In the genomic region with DNA sequence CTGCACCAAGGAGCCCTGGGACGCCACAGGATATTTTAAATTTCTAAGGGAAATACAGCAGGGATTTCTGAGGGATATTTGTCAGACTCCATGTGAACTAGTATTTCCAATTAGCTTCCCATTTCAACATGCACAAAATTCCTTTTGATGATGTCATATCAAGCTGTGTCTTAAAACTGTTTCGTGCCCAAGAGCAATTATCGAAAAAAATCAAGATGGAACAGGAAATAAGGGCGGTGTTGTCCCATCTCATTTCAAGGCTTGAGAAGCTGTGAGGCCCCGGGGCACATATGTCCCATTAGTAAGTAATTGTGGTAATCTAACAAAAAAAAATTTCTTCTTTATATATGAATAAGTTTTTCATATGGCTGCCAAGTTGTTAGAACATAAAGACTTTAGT, we compare ENCODE assay signal across 26 cellular contexts. TPM values are rescaled to one million over a fixed set of nuclear protein-coding genes. Genes with fewer than 3 reads are reported as not detected.
DNase-seq lines count a peak whose midpoint lies in the region; ATAC-seq and TF ChIP-seq lines count a peak whose summit lies in the region.
"Had no signal": no experiment of that assay in that cellular context is flagged by ENCODE, and none has a peak within 500 bp of the region (broad histone marks: within the 10 kb centered on the region; RNA-seq: fewer than 3 reads in every experiment).

No MANE protein-coding gene starts in this region.

- TF ChIP-seq CTCF in BJ (IDR thresholded peaks at IDR 0.05; ENCODE audit: insufficient read depth, low read depth, low read length) (no peak), MCF 10A (IDR thresholded peaks at IDR 0.05; ENCODE audit: unreplicated experiment) (no peak), foreskin keratinocyte (conservative IDR thresholded peaks at IDR 0.05) (no peak), lower lobe of right lung (IDR thresholded peaks at IDR 0.05) (no peak)

- H3K4me3 ChIP-seq in BJ (ENCODE audit: low read depth, low read length) (no peak overlapping the region), lower lobe of right lung (no peak overlapping the region)
- H3K4me3 ChIP-seq: mucosa of descending colon, SJCRH30 had no signal

- peak; percentile 24 for DNase-seq in BJ (ENCODE audit: low read depth)
- DNase-seq in HS-5 (ENCODE audit: low read depth), result peak; percentile 46
- DNase-seq in MCF 10A (ENCODE audit: unreplicated experiment), result peak; percentile 32
- peak; percentile 69 to 91 for DNase-seq in foreskin keratinocyte
- no peak for DNase-seq in midbrain (lab: John Stamatoyannopoulos, UW)
- DNase-seq in GM19240 (ENCODE audit: insufficient read length, low spot score), result no peak
- no peak for DNase-seq in lower lobe of right lung
- DNase-seq: activated CD8-positive, alpha-beta T cell treated with anti-CD3 and anti-CD28 coated beads, Interleukin-2, amount 10 ng/mL, durations not matched to agents 7 days and 5 days; activated effector memory CD4-positive, alpha-beta T cell treated with anti-CD3 and anti-CD28 coated beads, Interleukin-2, amount 50 U/mL, for 16 hours; activated naive CD8-positive, alpha-beta T cell treated with anti-CD3 and anti-CD28 coated beads, Interleukin-2, amount 10 ng/mL, durations not matched to agents 7 days and 5 days; CD8-positive, alpha-beta memory T cell; DMS153; erythroblast; kidney; mucosa of descending colon; NCI-H510A treated with DMSO at 0.1 percent for 48 hours; retina; SJCRH30; stimulated activated CD4-positive, alpha-beta T cell treated with anti-CD3 and anti-CD28 coated beads, Interleukin-4, amount 100 ng/mL, for 1 hour; stimulated activated naive CD4-positive, alpha-beta T cell had no signal

- H3K36me3 ChIP-seq in BJ (ENCODE audit: control insufficient read depth, insufficient read depth, low read length) (no peaks in the 10 kb centered on the region), lower lobe of right lung (no peaks in the 10 kb centered on the region)
- H3K36me3 ChIP-seq: SJCRH30 had no signal

- H3K9me3 ChIP-seq in lower lobe of right lung, result no peaks in the 10 kb centered on the region
- H3K9me3 ChIP-seq: mucosa of descending colon, SJCRH30 had no signal

- peaks cover 6% of the 10 kb centered on the region for H3K4me1 Mint-ChIP-seq in MCF 10A (ENCODE audit: insufficient read depth, unreplicated experiment)
- H3K4me1 Mint-ChIP-seq: activated naive CD8-positive, alpha-beta T cell treated with anti-CD3 and anti-CD28 coated beads, Interleukin-2, amount 10 ng/mL, durations not matched to agents 7 days and 5 days; CD8-positive, alpha-beta memory T cell; nephron had no signal

- no peaks in the 10 kb centered on the region for H3K36me3 Mint-ChIP-seq in MCF 10A (ENCODE audit: insufficient read depth, unreplicated experiment)
- H3K36me3 Mint-ChIP-seq: activated naive CD8-positive, alpha-beta T cell treated with anti-CD3 and anti-CD28 coated beads, Interleukin-2, amount 10 ng/mL, durations not matched to agents 7 days and 5 days; CD8-positive, alpha-beta memory T cell had no signal

- intact Hi-C loops in MCF 10A (cut with micrococcal nuclease), result loop anchor here (10.0 kb wide), 1 partner anchor 750 kb away; no protein-coding TSS in a partner anchor
- intact Hi-C loops in lower lobe of right lung (cut with DNase I), result no loop called here

- no TSS peak for BruUV-seq in MCF 10A (replicated peaks; lab: Mats Ljungman, UMichigan)

- H3K27me3 ChIP-seq in BJ (ENCODE audit: control insufficient read depth, insufficient read depth, low read length) (no peaks in the 10 kb centered on the region), foreskin keratinocyte (no peaks in the 10 kb centered on the region), lower lobe of right lung (ENCODE audit: low read depth) (no peaks in the 10 kb centered on the region)

- H3K4me1 ChIP-seq in foreskin keratinocyte (peaks cover 10% of the 10 kb centered on the region), lower lobe of right lung (no peaks in the 10 kb centered on the region)
- H3K4me1 ChIP-seq: SJCRH30 had no signal

- H3K27ac ChIP-seq in foreskin keratinocyte, result no peak overlapping the region
- H3K27ac ChIP-seq in lower lobe of right lung, result no peak overlapping the region
- H3K27ac ChIP-seq: SJCRH30 had no signal

- no peaks in the 10 kb centered on the region for H3K9me3 Mint-ChIP-seq in MCF 10A (ENCODE audit: unreplicated experiment)
- H3K9me3 Mint-ChIP-seq: activated naive CD8-positive, alpha-beta T cell treated with anti-CD3 and anti-CD28 coated beads, Interleukin-2, amount 10 ng/mL, durations not matched to agents 7 days and 5 days; nephron; T-helper 1 cell treated with Interleukin-12 subunit alpha and Interleukin-12 subunit beta and Interleukin-4 antibody, amounts not matched to agents 30 μg/mL and 1 μg/mL, for 36 hours had no signal

- H3K27me3 Mint-ChIP-seq in MCF 10A (ENCODE audit: insufficient read depth, unreplicated experiment), result peaks cover 12% of the 10 kb centered on the region
- H3K27me3 Mint-ChIP-seq: activated naive CD8-positive, alpha-beta T cell treated with anti-CD3 and anti-CD28 coated beads, Interleukin-2, amount 10 ng/mL, durations not matched to agents 7 days and 5 days; CD8-positive, alpha-beta memory T cell had no signal

- ATAC-seq in foreskin keratinocyte (peak; percentile 48), lower lobe of right lung (no peak)
- ATAC-seq: activated CD8-positive, alpha-beta T cell treated with anti-CD3 and anti-CD28 coated beads, Interleukin-2, amount 10 ng/mL, durations not matched to agents 7 days and 5 days; mucosa of descending colon had no signal

- POLR2A ChIA-PET in BJ (lab: Charles Lee) (no interaction called here), MCF 10A (lab: Yijun Ruan, JAX) (interaction anchor here (0.6 kb wide), 1 partner anchor 603 kb away, joined by 3 read pairs; no protein-coding TSS in a partner anchor)

- H3K27ac Mint-ChIP-seq in MCF 10A (ENCODE audit: low read depth, unreplicated experiment), result no peak overlapping the region
- H3K27ac Mint-ChIP-seq: activated CD8-positive, alpha-beta T cell treated with anti-CD3 and anti-CD28 coated beads, Interleukin-2, amount 10 ng/mL, durations not matched to agents 7 days and 5 days; activated naive CD8-positive, alpha-beta T cell treated with anti-CD3 and anti-CD28 coated beads, Interleukin-2, amount 10 ng/mL, durations not matched to agents 7 days and 5 days; CD8-positive, alpha-beta memory T cell; nephron; T-helper 1 cell treated with Interleukin-12 subunit alpha and Interleukin-12 subunit beta and Interleukin-4 antibody, amounts not matched to agents 30 μg/mL and 1 μg/mL, for 36 hours had no signal

- H3K4me3 Mint-ChIP-seq in MCF 10A (ENCODE audit: unreplicated experiment), result no peak overlapping the region
- H3K4me3 Mint-ChIP-seq: activated CD8-positive, alpha-beta T cell treated with anti-CD3 and anti-CD28 coated beads, Interleukin-2, amount 10 ng/mL, durations not matched to agents 7 days and 5 days; activated naive CD8-positive, alpha-beta T cell treated with anti-CD3 and anti-CD28 coated beads, Interleukin-2, amount 10 ng/mL, durations not matched to agents 7 days and 5 days; CD8-positive, alpha-beta memory T cell; nephron; T-helper 1 cell treated with Interleukin-12 subunit alpha and Interleukin-12 subunit beta and Interleukin-4 antibody, amounts not matched to agents 30 μg/mL and 1 μg/mL, for 36 hours had no signal

- CTCF ChIA-PET in BJ (lab: Yijun Ruan, JAX) (interaction anchor here (1.0 to 2.3 kb wide), 11 partner anchors 9 to 600 kb away, joined by 3 to 8 read pairs (median 4); no protein-coding TSS in a partner anchor), MCF 10A (lab: Yijun Ruan, JAX) (interaction anchor here (0.7 to 3.6 kb wide), 16 partner anchors 9 to 760 kb away, joined by 3 to 20 read pairs (median 5); no protein-coding TSS in a partner anchor)

RNA-seq across cellular contexts. Expression of gene PPP1R17, which starts 47.4 kb away (rescaled TPM):
- polyA plus RNA-seq in BJ (2011; rRNA removed), result not detected in 2 replicates
- not detected in 2 replicates for polyA minus RNA-seq in BJ (2011; rRNA and poly(A)+ RNA removed)
- not detected in 2 replicates for total RNA-seq in MCF 10A (2022)
- total RNA-seq in foreskin keratinocyte, result not detected in 2 replicates
- not detected in 2 replicates for polyA plus RNA-seq in foreskin keratinocyte
- total RNA-seq in lower lobe of right lung, result not detected
- total RNA-seq: activated CD8-positive, alpha-beta T cell treated with anti-CD3 and anti-CD28 coated beads, Interleukin-2, amount 10 ng/mL, durations not matched to agents 7 days and 5 days; activated naive CD8-positive, alpha-beta T cell treated with anti-CD3 and anti-CD28 coated beads, Interleukin-2, amount 10 ng/mL, durations not matched to agents 7 days and 5 days; CD8-positive, alpha-beta memory T cell; chondrocyte; kidney; lower leg skin; mucosa of descending colon; osteocyte; SJCRH30; urinary bladder had no signal
- polyA plus RNA-seq: CD8-positive, alpha-beta memory T cell; urinary bladder had no signal

Comparison
In these comparisons a context has a peak if more than half of its experiments do, and no peak if none do; other contexts are left out.
1. DNase-seq: peak in BJ (single experiment), HS-5 (single experiment), MCF 10A (single experiment) and foreskin keratinocyte (2 of 2); none in midbrain (single experiment), GM19240 (single experiment) and lower lobe of right lung (single experiment).